26 cellular contexts compared by ENCODE assay signal in genomic region chr14:102277874-102278630, GRCh38. TPM values are rescaled to one million over a fixed set of nuclear protein-coding genes. Genes with fewer than 3 reads are reported as not detected.
DNase-seq lines count a peak whose midpoint lies in the region; ATAC-seq and TF ChIP-seq lines count a peak whose summit lies in the region.
"Had no signal": no experiment of that assay in that cellular context is flagged by ENCODE, and none has a peak within 500 bp of the region (broad histone marks: within the 10 kb centered on the region; RNA-seq: fewer than 3 reads in every experiment).

No MANE protein-coding gene starts in this region.

- no peak for TF ChIP-seq POLR2A in heart left ventricle (IDR thresholded peaks at IDR 0.05)

- H3K36me3 ChIP-seq in heart left ventricle: peaks cover 0 to 34% (median 12%) of the 10 kb centered on the region in 9 donors
- no peaks in the 10 kb centered on the region for H3K36me3 ChIP-seq in colonic mucosa
- H3K36me3 ChIP-seq: ovary had no signal

- DNase-seq in AG04450 (ENCODE audit: low read depth, low spot score) (no peak), NCI-H1436 (lab: John Stamatoyannopoulos, UW) (peak; percentile 44), RWPE1 (ENCODE audit: low spot score) (no peak), heart left ventricle (no peak), NCI-H128 (lab: John Stamatoyannopoulos, UW; ENCODE audit: unreplicated experiment) (no peak), inferior parietal cortex (ENCODE audit: extremely low spot score) (no peak), colonic mucosa (no peak)
- DNase-seq in activated CD8-positive, alpha-beta T cell treated with anti-CD3 and anti-CD28 coated beads, Interleukin-2, amount 10 ng/mL, durations not matched to agents 7 days and 5 days: no peak
- DNase-seq: activated CD4-positive, CD25-positive, alpha-beta regulatory T cell; activated naive CD4-positive, alpha-beta T cell treated with anti-CD3 and anti-CD28 coated beads, Interleukin-2, amount 50 U/mL, for 16 hours; activated T-cell treated with anti-CD3 and anti-CD28 coated beads, Interleukin-2, amount 50 U/mL, for 4 hours; aorta; CD8-positive, alpha-beta memory T cell; DND-41; effector memory CD8-positive, alpha-beta T cell; hippocampal formation; islet precursor cell; naive thymus-derived CD4-positive, alpha-beta T cell; NCI-H1694 treated with DMSO at 0.1 percent for 48 hours; NCI-H510A treated with DMSO at 0.1 percent for 48 hours; OCI-M1; ovary; stimulated activated CD4-positive, alpha-beta T cell treated with anti-CD3 and anti-CD28 coated beads, Interleukin-1b, Interleukin-23, amount 100 ng/mL, for 48 hours; stimulated activated naive CD4-positive, alpha-beta T cell treated with Interleukin-2 at 50 U/mL for 16 hours; tibial artery had no signal

- no peaks in the 10 kb centered on the region for H3K36me3 Mint-ChIP-seq in activated CD8-positive, alpha-beta T cell treated with anti-CD3 and anti-CD28 coated beads, Interleukin-2, amount 10 ng/mL, durations not matched to agents 7 days and 5 days (ENCODE audit: low read depth)
- H3K36me3 Mint-ChIP-seq: CD8-positive, alpha-beta memory T cell; naive thymus-derived CD4-positive, alpha-beta T cell had no signal

- no peak overlapping the region for H3K27ac Mint-ChIP-seq in activated CD8-positive, alpha-beta T cell treated with anti-CD3 and anti-CD28 coated beads, Interleukin-2, amount 10 ng/mL, durations not matched to agents 7 days and 5 days
- H3K27ac Mint-ChIP-seq: naive thymus-derived CD4-positive, alpha-beta T cell; T-helper 2 cell treated with Interferon-gamma antibody and Interleukin-4, amounts not matched to agents 5 μg/mL and 100 μg/mL, for 36 hours had no signal

- intact Hi-C loops in heart left ventricle (cut with DNase I) (no loop called here), colonic mucosa (cut with DNase I) (no loop called here)

- H3K9ac ChIP-seq in colonic mucosa (ENCODE audit: low read depth in 2 of 2, low read length in 2 of 2): no peak overlapping the region

- H3K4me1 Mint-ChIP-seq in activated CD8-positive, alpha-beta T cell treated with anti-CD3 and anti-CD28 coated beads, Interleukin-2, amount 10 ng/mL, durations not matched to agents 7 days and 5 days (ENCODE audit: low read depth): no peaks in the 10 kb centered on the region
- H3K4me1 Mint-ChIP-seq: CD8-positive, alpha-beta memory T cell; naive thymus-derived CD4-positive, alpha-beta T cell had no signal

- CTCF ChIA-PET in AG04450 (lab: Charles Lee): interaction anchor here (0.8 kb wide), 1 partner anchor 13 kb away, joined by 3 read pairs; no protein-coding TSS in a partner anchor
- CTCF ChIA-PET in RWPE1 (lab: Yijun Ruan, JAX): no interaction called here
- CTCF ChIA-PET in activated CD8-positive, alpha-beta T cell treated with anti-CD3 and anti-CD28 coated beads, Interleukin-2, amount 10 ng/mL, durations not matched to agents 7 days and 5 days (lab: Charles Lee): no interaction called here

- TF ChIP-seq CTCF in AG04450 (IDR thresholded peaks at IDR 0.05; ENCODE audit: low read depth, low read length) (no peak), RWPE1 (conservative IDR thresholded peaks at IDR 0.05; ENCODE audit: low read depth) (no peak), heart left ventricle (IDR thresholded peaks at IDR 0.05) (no peak), colonic mucosa (IDR thresholded peaks at IDR 0.05) (no peak)

- H3K9me3 ChIP-seq in AG04450 (ENCODE audit: control insufficient read depth, insufficient read depth, low read length) (peaks cover 8% of the 10 kb centered on the region; the same call in 1 of the 2 replicates), heart left ventricle (peaks cover 0 to 4% (median 0%) of the 10 kb centered on the region in 12 donors), colonic mucosa (no peaks in the 10 kb centered on the region)
- H3K9me3 ChIP-seq: ovary, tibial artery had no signal

- POLR2A ChIA-PET in AG04450 (lab: Yijun Ruan, JAX) (no interaction called here), RWPE1 (lab: Yijun Ruan, JAX; ENCODE audit: low non-redundant PET) (no interaction called here)
- POLR2A ChIA-PET in activated CD8-positive, alpha-beta T cell treated with anti-CD3 and anti-CD28 coated beads, Interleukin-2, amount 10 ng/mL, durations not matched to agents 7 days and 5 days (lab: Charles Lee): no interaction called here

- H3K27me3 ChIP-seq in AG04450 (ENCODE audit: control insufficient read depth, insufficient read depth, low read length): no peaks in the 10 kb centered on the region
- H3K27me3 ChIP-seq in heart left ventricle: no peaks in the 10 kb centered on the region
- H3K27me3 ChIP-seq in colonic mucosa: no peaks in the 10 kb centered on the region
- H3K27me3 ChIP-seq: ovary, tibial artery had no signal

- no peak overlapping the region for H3K4me3 Mint-ChIP-seq in activated CD8-positive, alpha-beta T cell treated with anti-CD3 and anti-CD28 coated beads, Interleukin-2, amount 10 ng/mL, durations not matched to agents 7 days and 5 days
- H3K4me3 Mint-ChIP-seq: activated T-cell treated with anti-CD3 and anti-CD28 coated beads, Interleukin-2, amount 50 U/mL, for 4 hours; CD8-positive, alpha-beta memory T cell; effector memory CD8-positive, alpha-beta T cell; naive thymus-derived CD4-positive, alpha-beta T cell; T-helper 2 cell treated with Interferon-gamma antibody and Interleukin-4, amounts not matched to agents 5 μg/mL and 100 μg/mL, for 36 hours had no signal

- peak overlapping the region; percentile 62 for H3K27ac ChIP-seq in AG04450 (ENCODE audit: low read depth, low read length)
- H3K27ac ChIP-seq in RWPE1: peak overlapping the region; percentile 52; the same call in 1 of the 2 replicates
- peak overlapping the region in 1 of 12 donors; percentile 6 for H3K27ac ChIP-seq in heart left ventricle
- no peak overlapping the region for H3K27ac ChIP-seq in colonic mucosa
- H3K27ac ChIP-seq: ovary, tibial artery had no signal

- ATAC-seq in heart left ventricle: peak; percentile 53 to 71 (median 62)
- no peak for ATAC-seq in activated CD8-positive, alpha-beta T cell treated with anti-CD3 and anti-CD28 coated beads, Interleukin-2, amount 10 ng/mL, durations not matched to agents 7 days and 5 days
- ATAC-seq: activated T-cell treated with anti-CD3 and anti-CD28 coated beads, Interleukin-2, amount 50 U/mL, for 4 hours; effector memory CD8-positive, alpha-beta T cell; naive thymus-derived CD4-positive, alpha-beta T cell had no signal

- peaks cover 0 to 11% (median 0%) of the 10 kb centered on the region in 12 donors for H3K4me1 ChIP-seq in heart left ventricle
- no peaks in the 10 kb centered on the region for H3K4me1 ChIP-seq in colonic mucosa
- H3K4me1 ChIP-seq: tibial artery had no signal

- H3K4me3 ChIP-seq in AG04450 (ENCODE audit: low read depth, low read length) (no peak overlapping the region), heart left ventricle (no peak overlapping the region), colonic mucosa (no peak overlapping the region)
- H3K4me3 ChIP-seq: ovary, tibial artery had no signal

- no peaks in the 10 kb centered on the region for H3K9me3 Mint-ChIP-seq in activated CD8-positive, alpha-beta T cell treated with anti-CD3 and anti-CD28 coated beads, Interleukin-2, amount 10 ng/mL, durations not matched to agents 7 days and 5 days (ENCODE audit: insufficient read depth)
- H3K9me3 Mint-ChIP-seq: activated T-cell treated with anti-CD3 and anti-CD28 coated beads, Interleukin-2, amount 50 U/mL, for 4 hours; CD8-positive, alpha-beta memory T cell; effector memory CD8-positive, alpha-beta T cell; naive thymus-derived CD4-positive, alpha-beta T cell; T-helper 2 cell treated with Interferon-gamma antibody and Interleukin-4, amounts not matched to agents 5 μg/mL and 100 μg/mL, for 36 hours had no signal

- H3K27me3 Mint-ChIP-seq in activated CD8-positive, alpha-beta T cell treated with anti-CD3 and anti-CD28 coated beads, Interleukin-2, amount 10 ng/mL, durations not matched to agents 7 days and 5 days (ENCODE audit: low read depth): no peaks in the 10 kb centered on the region
- H3K27me3 Mint-ChIP-seq: CD8-positive, alpha-beta memory T cell; effector memory CD8-positive, alpha-beta T cell; naive thymus-derived CD4-positive, alpha-beta T cell had no signal

- 25 to 46% (median 43%) methylated on average over 7 of the region's 7 CpGs for WGBS in heart left ventricle, 4 donors

RNA-seq across cellular contexts. Expression of gene MOK, which starts 26.9 kb away (rescaled TPM):
- polyA plus RNA-seq in AG04450 (2011; rRNA removed): 12.6 and 14.8 TPM in 2 replicates
- polyA minus RNA-seq in AG04450 (2011; rRNA and poly(A)+ RNA removed): 14.8 TPM in 2 replicates
- total RNA-seq in heart left ventricle: 10 to 100 TPM in 6 of 9 donors, 1 to 10 TPM in 3; 8.7 to 14.4 (median 12.7) TPM
- 10 to 100 TPM in 1 of 2 donors, 1 to 10 TPM in 1; 10.0 to 18.1 TPM for polyA plus RNA-seq in heart left ventricle
- 1 to 10 TPM; 3.3 to 4.1 TPM for total RNA-seq in activated CD8-positive, alpha-beta T cell treated with anti-CD3 and anti-CD28 coated beads, Interleukin-2, amount 10 ng/mL, durations not matched to agents 7 days and 5 days
- 1 to 10 TPM; 4.8 to 6.9 TPM for total RNA-seq in colonic mucosa

RNA-seq across cellular contexts. Expression of gene ZNF839, which starts 41.5 kb away (rescaled TPM):
- 7.0 and 7.1 TPM in 2 replicates for polyA plus RNA-seq in AG04450 (2011; rRNA removed)
- 6.4 and 6.6 TPM in 2 replicates for polyA minus RNA-seq in AG04450 (2011; rRNA and poly(A)+ RNA removed)
- total RNA-seq in heart left ventricle: 10 to 100 TPM in 2 of 9 donors, 1 to 10 TPM in 7; 4.8 to 12.3 (median 8.9) TPM
- 1 to 10 TPM; 4.3 to 7.1 TPM for polyA plus RNA-seq in heart left ventricle
- 10 to 100 TPM; 18.1 to 18.4 TPM for total RNA-seq in activated CD8-positive, alpha-beta T cell treated with anti-CD3 and anti-CD28 coated beads, Interleukin-2, amount 10 ng/mL, durations not matched to agents 7 days and 5 days
- 10 to 100 TPM in 1 of 2 donors, 1 to 10 TPM in 1; 7.2 to 11.0 TPM for total RNA-seq in colonic mucosa
